ENCODE assay signal across 8 cellular contexts in the genomic region with DNA sequence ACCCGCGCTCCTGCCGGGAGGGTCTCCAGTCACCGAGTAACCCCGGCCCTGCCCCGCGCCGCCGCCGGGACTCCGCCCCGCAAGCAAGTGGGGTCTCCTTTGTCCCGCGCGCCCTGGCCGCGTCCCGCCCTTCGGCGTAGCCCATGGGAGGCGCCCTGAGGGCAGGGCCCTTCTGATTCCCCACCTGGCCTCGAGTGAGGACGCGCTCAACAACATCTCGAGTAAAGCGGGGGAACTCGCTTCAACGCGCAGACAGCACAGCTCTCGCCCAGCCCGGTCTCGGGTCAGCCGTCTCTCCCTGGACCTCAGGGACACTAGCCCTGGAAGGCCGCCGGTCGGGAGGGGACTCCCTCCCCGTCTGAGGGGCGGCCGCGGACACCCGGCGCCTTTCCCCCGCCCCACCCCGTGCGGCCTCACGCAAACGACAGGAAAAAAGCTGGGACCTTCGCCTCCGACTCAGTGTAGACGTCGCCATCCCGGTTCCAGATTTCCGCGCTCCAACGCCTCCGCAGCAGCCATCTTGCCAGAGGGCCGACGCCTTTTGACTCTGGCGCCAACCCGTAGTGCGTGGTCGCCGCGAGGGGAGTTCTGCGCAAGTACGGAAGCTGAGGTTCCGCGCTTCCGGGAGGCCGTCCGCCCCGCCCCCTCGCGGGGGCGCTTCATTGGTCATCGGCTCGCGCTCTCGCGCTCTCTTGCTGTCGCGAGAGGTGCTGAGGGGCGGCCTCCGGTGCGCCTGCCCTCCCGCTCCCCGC.
DNase-seq lines count a peak whose midpoint lies in the region; ATAC-seq and TF ChIP-seq lines count a peak whose summit lies in the region.

No MANE protein-coding gene starts in this region.

- CTCF ChIA-PET in AG04449 (lab: Yijun Ruan, JAX): interaction anchor here (0.8 to 5.8 kb wide), 5 partner anchors 12 to 72 kb away, joined by 3 to 68 read pairs (median 4); partner anchors contain the start of gene DIDO1

- in situ Hi-C loops in T47D (cut with HindIII; ENCODE audit: low pct_unique_long_range_greater_than_20kb, low sequenced_read_pairs): no loop called here

- no peak for TF ChIP-seq CTCF in AG04449 (IDR thresholded peaks at IDR 0.05; ENCODE audit: insufficient read depth, low read length, missing control alignments)
- TF ChIP-seq CTCF in VCaP (conservative IDR thresholded peaks at IDR 0.05): no peak

- H3K27ac ChIP-seq in VCaP (peak overlapping the region; percentile 98), skin epidermis (peak overlapping the region; percentile 84 to 99 (median 94))

- DNase-seq in AG04449 (ENCODE audit: low read depth, low spot score): peak; percentile 83
- DNase-seq in NCI-H2196 (lab: John Stamatoyannopoulos, UW; ENCODE audit: unreplicated experiment): peak; percentile 97
- peak; percentile 93 to 98 for DNase-seq in T47D (ENCODE audit: low read depth in 1 of 2, low spot score in 1 of 2)
- DNase-seq in iPS-NIHi11 (ENCODE audit: low spot score): peak; percentile 97

- POLR2A ChIA-PET in AG04449 (lab: Yijun Ruan, JAX): interaction anchor here (0.7 to 2.2 kb wide), 5 partner anchors 10 to 39 kb away, joined by 3 to 12 read pairs (median 6); partner anchors contain the start of gene SLC17A9

- H3K4me3 ChIP-seq in AG04449 (ENCODE audit: low read depth, low read length): peak overlapping the region; percentile 94
- peak overlapping the region; percentile 71 to 97 (median 90) for H3K4me3 ChIP-seq in skin epidermis

- peak; percentile 72 for ATAC-seq in GM18907 (IDR thresholded peaks at IDR 0.05; ENCODE audit: unreplicated experiment)
- ATAC-seq in HG03135 (IDR thresholded peaks at IDR 0.05; ENCODE audit: unreplicated experiment): peak; percentile 76

Comparison
In these comparisons a context has a peak if more than half of its experiments do, and no peak if none do; other contexts are left out.
1. Peak in every context shown above with its lines: DNase-seq, ATAC-seq, H3K4me3 ChIP-seq and H3K27ac ChIP-seq.